4 cellular contexts compared by ENCODE assay signal in genomic region chrY:22883569-22883968, GRCh38.
A peak's percentile ranks its signal among the peaks of the same experiment; 100 is the strongest.
DNase-seq lines count a peak whose midpoint lies in the region; ATAC-seq, FAIRE-seq and TF ChIP-seq lines count a peak whose summit lies in the region.
"Not testable (repeated sequence)": the region's sequence is repeated elsewhere in the genome, so short reads cannot be mapped to it uniquely, and the experiment has no call there.

No MANE protein-coding gene starts in this region.

- not testable (repeated sequence) for FAIRE-seq in bronchial epithelial cell (lab: Jason Lieb, UNC)

- H3K27me3 ChIP-seq in body of pancreas; bronchial epithelial cell (ENCODE audit: control insufficient read depth, insufficient read depth, low read length): not testable (repeated sequence)

- whole genome bisulfite sequencing in body of pancreas, 2 donors, result 20% methylated on average over 1 of the region's 3 CpGs; no CpG with 5 or more reads in 1 of the 2 donors

- H3K9me3 ChIP-seq in body of pancreas, result not testable (repeated sequence)

- H3K4me3 Mint-ChIP-seq in glutamatergic neuron (ENCODE audit: unreplicated experiment), result not testable (repeated sequence)

- ATAC-seq in body of pancreas (peak; percentile 85), left lobe of liver (peak; percentile 60)

- H3K9me3 Mint-ChIP-seq in glutamatergic neuron (ENCODE audit: unreplicated experiment), result not testable (repeated sequence)

- DNase-seq in body of pancreas (peak in 2 of 4 donors; percentile 12 to 57), bronchial epithelial cell (ENCODE audit: low read depth) (peak; percentile 45), glutamatergic neuron (peak; percentile 0), left lobe of liver (ENCODE audit: low spot score) (peak; percentile 39)

- H3K27ac ChIP-seq in body of pancreas, result not testable (repeated sequence)

- H3K4me1 Mint-ChIP-seq in glutamatergic neuron (ENCODE audit: low read depth, unreplicated experiment), result not testable (repeated sequence)

- not testable (repeated sequence) for TF ChIP-seq POLR2A in body of pancreas (IDR thresholded peaks at IDR 0.05)

- H3K27me3 Mint-ChIP-seq in glutamatergic neuron (ENCODE audit: unreplicated experiment), result not testable (repeated sequence)

- H3K4me3 ChIP-seq in body of pancreas; bronchial epithelial cell (ENCODE audit: low read depth, low read length): not testable (repeated sequence)

- TF ChIP-seq CTCF in body of pancreas (IDR thresholded peaks at IDR 0.05); bronchial epithelial cell (IDR thresholded peaks at IDR 0.05; ENCODE audit: insufficient read depth, low read length, severe bottlenecking); glutamatergic neuron (IDR thresholded peaks at IDR 0.05; ENCODE audit: partially characterized antibody, unreplicated experiment): not testable (repeated sequence)

- intact Hi-C loops in body of pancreas (cut with DNase I), result not testable (repeated sequence)

- H3K36me3 Mint-ChIP-seq in glutamatergic neuron (ENCODE audit: unreplicated experiment), result not testable (repeated sequence)

- H3K27ac Mint-ChIP-seq in glutamatergic neuron (ENCODE audit: unreplicated experiment), result not testable (repeated sequence)

- H3K36me3 ChIP-seq in body of pancreas (replicated peaks in 1 of 2; ENCODE audit: insufficient read depth in 1 of 2, low read depth in 2 of 2); bronchial epithelial cell (ENCODE audit: control insufficient read depth, insufficient read depth, low read length): not testable (repeated sequence)

- not testable (repeated sequence) for H3K4me1 ChIP-seq in body of pancreas
